In the genomic region with DNA sequence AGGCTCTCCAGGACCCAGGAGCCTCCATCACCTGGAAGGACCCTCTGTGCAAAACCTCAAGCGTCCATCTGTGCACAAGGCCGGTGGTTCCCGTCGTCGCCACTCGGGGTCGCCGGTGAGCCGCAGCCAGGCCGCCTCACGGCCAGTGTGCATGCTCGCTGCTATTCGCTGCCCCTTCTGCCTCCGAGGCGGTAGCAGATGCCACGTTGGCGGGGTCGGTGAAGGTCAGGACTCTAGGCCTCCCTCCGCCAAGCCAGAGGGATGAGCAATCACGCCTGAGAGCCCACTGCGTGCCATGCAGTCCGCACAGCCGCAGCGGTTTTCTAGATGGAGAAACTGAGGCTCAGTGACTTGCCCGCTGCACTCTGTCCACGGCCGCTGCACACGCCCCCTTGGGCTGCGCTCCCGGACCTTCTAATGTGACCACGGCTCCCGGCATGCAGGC, we compare ENCODE assay signal across 1 cellular context.
TF ChIP-seq lines count a peak whose summit lies in the region.

No MANE protein-coding gene starts in this region.

TF ChIP-seq in HepG2, 621 proteins besides CTCF, POLR2A, EP300 and RAD21 (continued from another document and continues in another):
- TF ChIP-seq ZSCAN21 (CRISPR knock-in tag; IDR thresholded peaks at IDR 0.05; ENCODE audit: borderline replicate concordance) (peak; percentile 65; the same call in 1 of the 2 replicates), ZNF878 (CRISPR knock-in tag; IDR thresholded peaks at IDR 0.05) (no peak), ZNF780A (CRISPR knock-in tag; IDR thresholded peaks at IDR 0.05) (no peak), ELF4 (CRISPR knock-in tag; IDR thresholded peaks at IDR 0.05; ENCODE audit: borderline replicate concordance) (no peak), SETDB1 (CRISPR knock-in tag; IDR thresholded peaks at IDR 0.05; ENCODE audit: borderline replicate concordance) (no peak), STAG1 (CRISPR knock-in tag; IDR thresholded peaks at IDR 0.05) (peak; percentile 95), SMAD9 (CRISPR knock-in tag; IDR thresholded peaks at IDR 0.05) (no peak), BRD4 (CRISPR knock-in tag; IDR thresholded peaks at IDR 0.05) (no peak), NR2F1 (CRISPR knock-in tag; IDR thresholded peaks at IDR 0.05) (peak in 1 of 2 experiments; percentile 41; a peak in 1 of 4 replicates), KAT7 (CRISPR knock-in tag; IDR thresholded peaks at IDR 0.05; ENCODE audit: borderline replicate concordance) (no peak; the same call in 1 of the 2 replicates), RARA (CRISPR knock-in tag; IDR thresholded peaks at IDR 0.05) (peak; percentile 31), ZNF329 (CRISPR knock-in tag; IDR thresholded peaks at IDR 0.05; ENCODE audit: low read depth) (peak; percentile 72; the same call in 1 of the 2 replicates), KDM5B (CRISPR knock-in tag; IDR thresholded peaks at IDR 0.05; ENCODE audit: borderline replicate concordance) (peak; percentile 67; the same call in 1 of the 2 replicates), MZF1 (CRISPR knock-in tag; IDR thresholded peaks at IDR 0.05; ENCODE audit: borderline replicate concordance) (no peak), YY1 (IDR thresholded peaks at IDR 0.05; ENCODE audit: insufficient read depth, insufficient replicate concordance, low read depth, low read length) (peak; percentile 63), ZNF337 (CRISPR knock-in tag; IDR thresholded peaks at IDR 0.05; ENCODE audit: borderline replicate concordance, low read depth) (no peak), SOX5 (CRISPR knock-in tag; IDR thresholded peaks at IDR 0.05; ENCODE audit: borderline replicate concordance) (no peak), ZFY (CRISPR knock-in tag; IDR thresholded peaks at IDR 0.05) (peak; percentile 75), ZNF570 (CRISPR knock-in tag; IDR thresholded peaks at IDR 0.05; ENCODE audit: borderline replicate concordance) (no peak), NFYC (CRISPR knock-in tag; IDR thresholded peaks at IDR 0.05) (no peak), TEAD3 (CRISPR knock-in tag; optimal IDR thresholded peaks at IDR 0.05; ENCODE audit: borderline replicate concordance) (peak; percentile 74), RXRA (CRISPR knock-in tag; IDR thresholded peaks at IDR 0.05) (peak; percentile 70; the same call in 1 of the 2 replicates), ZNF496 (CRISPR knock-in tag; IDR thresholded peaks at IDR 0.05; ENCODE audit: insufficient replicate concordance) (no peak), ATM (IDR thresholded peaks at IDR 0.05; ENCODE audit: borderline replicate concordance) (no peak), ZSCAN22 (CRISPR knock-in tag; IDR thresholded peaks at IDR 0.05) (no peak), YEATS4 (CRISPR knock-in tag; IDR thresholded peaks at IDR 0.05; ENCODE audit: borderline replicate concordance) (peak; percentile 49; the same call in 1 of the 2 replicates), ZNF333 (CRISPR knock-in tag; IDR thresholded peaks at IDR 0.05; ENCODE audit: borderline replicate concordance) (peak; percentile 59; the same call in 1 of the 2 replicates), ZMYM3 (CRISPR knock-in tag; IDR thresholded peaks at IDR 0.05) (peak; percentile 71; the same call in 1 of the 2 replicates), ZNF3 (CRISPR knock-in tag; IDR thresholded peaks at IDR 0.05) (no peak)
- TF ChIP-seq, protein P1, sequence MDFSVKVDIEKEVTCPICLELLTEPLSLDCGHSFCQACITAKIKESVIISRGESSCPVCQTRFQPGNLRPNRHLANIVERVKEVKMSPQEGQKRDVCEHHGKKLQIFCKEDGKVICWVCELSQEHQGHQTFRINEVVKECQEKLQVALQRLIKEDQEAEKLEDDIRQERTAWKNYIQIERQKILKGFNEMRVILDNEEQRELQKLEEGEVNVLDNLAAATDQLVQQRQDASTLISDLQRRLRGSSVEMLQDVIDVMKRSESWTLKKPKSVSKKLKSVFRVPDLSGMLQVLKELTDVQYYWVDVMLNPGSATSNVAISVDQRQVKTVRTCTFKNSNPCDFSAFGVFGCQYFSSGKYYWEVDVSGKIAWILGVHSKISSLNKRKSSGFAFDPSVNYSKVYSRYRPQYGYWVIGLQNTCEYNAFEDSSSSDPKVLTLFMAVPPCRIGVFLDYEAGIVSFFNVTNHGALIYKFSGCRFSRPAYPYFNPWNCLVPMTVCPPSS (IDR thresholded peaks at IDR 0.05): no peak
- TF ChIP-seq, protein P2, sequence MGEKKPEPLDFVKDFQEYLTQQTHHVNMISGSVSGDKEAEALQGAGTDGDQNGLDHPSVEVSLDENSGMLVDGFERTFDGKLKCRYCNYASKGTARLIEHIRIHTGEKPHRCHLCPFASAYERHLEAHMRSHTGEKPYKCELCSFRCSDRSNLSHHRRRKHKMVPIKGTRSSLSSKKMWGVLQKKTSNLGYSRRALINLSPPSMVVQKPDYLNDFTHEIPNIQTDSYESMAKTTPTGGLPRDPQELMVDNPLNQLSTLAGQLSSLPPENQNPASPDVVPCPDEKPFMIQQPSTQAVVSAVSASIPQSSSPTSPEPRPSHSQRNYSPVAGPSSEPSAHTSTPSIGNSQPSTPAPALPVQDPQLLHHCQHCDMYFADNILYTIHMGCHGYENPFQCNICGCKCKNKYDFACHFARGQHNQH (CRISPR knock-in tag; IDR thresholded peaks at IDR 0.05): peak; percentile 61; the same call in 1 of the 2 replicates
- TF ChIP-seq, protein P3, sequence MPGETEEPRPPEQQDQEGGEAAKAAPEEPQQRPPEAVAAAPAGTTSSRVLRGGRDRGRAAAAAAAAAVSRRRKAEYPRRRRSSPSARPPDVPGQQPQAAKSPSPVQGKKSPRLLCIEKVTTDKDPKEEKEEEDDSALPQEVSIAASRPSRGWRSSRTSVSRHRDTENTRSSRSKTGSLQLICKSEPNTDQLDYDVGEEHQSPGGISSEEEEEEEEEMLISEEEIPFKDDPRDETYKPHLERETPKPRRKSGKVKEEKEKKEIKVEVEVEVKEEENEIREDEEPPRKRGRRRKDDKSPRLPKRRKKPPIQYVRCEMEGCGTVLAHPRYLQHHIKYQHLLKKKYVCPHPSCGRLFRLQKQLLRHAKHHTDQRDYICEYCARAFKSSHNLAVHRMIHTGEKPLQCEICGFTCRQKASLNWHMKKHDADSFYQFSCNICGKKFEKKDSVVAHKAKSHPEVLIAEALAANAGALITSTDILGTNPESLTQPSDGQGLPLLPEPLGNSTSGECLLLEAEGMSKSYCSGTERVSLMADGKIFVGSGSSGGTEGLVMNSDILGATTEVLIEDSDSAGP (CRISPR knock-in tag; IDR thresholded peaks at IDR 0.05; ENCODE audit: borderline replicate concordance): peak; percentile 74
- TF ChIP-seq, protein P4, sequence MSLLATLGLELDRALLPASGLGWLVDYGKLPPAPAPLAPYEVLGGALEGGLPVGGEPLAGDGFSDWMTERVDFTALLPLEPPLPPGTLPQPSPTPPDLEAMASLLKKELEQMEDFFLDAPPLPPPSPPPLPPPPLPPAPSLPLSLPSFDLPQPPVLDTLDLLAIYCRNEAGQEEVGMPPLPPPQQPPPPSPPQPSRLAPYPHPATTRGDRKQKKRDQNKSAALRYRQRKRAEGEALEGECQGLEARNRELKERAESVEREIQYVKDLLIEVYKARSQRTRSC (CRISPR knock-in tag; IDR thresholded peaks at IDR 0.05; ENCODE audit: low read depth): no peak
- TF ChIP-seq, protein P5, sequence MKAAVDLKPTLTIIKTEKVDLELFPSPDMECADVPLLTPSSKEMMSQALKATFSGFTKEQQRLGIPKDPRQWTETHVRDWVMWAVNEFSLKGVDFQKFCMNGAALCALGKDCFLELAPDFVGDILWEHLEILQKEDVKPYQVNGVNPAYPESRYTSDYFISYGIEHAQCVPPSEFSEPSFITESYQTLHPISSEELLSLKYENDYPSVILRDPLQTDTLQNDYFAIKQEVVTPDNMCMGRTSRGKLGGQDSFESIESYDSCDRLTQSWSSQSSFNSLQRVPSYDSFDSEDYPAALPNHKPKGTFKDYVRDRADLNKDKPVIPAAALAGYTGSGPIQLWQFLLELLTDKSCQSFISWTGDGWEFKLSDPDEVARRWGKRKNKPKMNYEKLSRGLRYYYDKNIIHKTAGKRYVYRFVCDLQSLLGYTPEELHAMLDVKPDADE (CRISPR knock-in tag; IDR thresholded peaks at IDR 0.05): no peak
- TF ChIP-seq, protein P6, sequence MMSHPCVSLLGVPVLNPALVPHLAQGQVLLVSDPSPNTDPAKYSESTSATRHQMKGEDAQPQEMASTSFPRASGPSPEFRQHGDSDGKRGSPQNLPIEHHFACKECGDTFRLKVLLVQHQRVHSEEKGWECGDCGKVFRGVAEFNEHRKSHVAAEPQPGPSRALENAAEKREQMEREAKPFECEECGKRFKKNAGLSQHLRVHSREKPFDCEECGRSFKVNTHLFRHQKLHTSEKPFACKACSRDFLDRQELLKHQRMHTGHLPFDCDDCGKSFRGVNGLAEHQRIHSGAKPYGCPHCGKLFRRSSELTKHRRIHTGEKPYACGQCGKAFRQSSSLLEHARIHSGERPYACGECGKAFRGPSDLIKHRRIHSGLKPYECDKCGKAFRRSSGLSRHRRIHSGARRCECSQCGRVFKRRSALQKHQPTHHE (CRISPR knock-in tag; IDR thresholded peaks at IDR 0.05; ENCODE audit: borderline replicate concordance): no peak
- TF ChIP-seq, protein P7, sequence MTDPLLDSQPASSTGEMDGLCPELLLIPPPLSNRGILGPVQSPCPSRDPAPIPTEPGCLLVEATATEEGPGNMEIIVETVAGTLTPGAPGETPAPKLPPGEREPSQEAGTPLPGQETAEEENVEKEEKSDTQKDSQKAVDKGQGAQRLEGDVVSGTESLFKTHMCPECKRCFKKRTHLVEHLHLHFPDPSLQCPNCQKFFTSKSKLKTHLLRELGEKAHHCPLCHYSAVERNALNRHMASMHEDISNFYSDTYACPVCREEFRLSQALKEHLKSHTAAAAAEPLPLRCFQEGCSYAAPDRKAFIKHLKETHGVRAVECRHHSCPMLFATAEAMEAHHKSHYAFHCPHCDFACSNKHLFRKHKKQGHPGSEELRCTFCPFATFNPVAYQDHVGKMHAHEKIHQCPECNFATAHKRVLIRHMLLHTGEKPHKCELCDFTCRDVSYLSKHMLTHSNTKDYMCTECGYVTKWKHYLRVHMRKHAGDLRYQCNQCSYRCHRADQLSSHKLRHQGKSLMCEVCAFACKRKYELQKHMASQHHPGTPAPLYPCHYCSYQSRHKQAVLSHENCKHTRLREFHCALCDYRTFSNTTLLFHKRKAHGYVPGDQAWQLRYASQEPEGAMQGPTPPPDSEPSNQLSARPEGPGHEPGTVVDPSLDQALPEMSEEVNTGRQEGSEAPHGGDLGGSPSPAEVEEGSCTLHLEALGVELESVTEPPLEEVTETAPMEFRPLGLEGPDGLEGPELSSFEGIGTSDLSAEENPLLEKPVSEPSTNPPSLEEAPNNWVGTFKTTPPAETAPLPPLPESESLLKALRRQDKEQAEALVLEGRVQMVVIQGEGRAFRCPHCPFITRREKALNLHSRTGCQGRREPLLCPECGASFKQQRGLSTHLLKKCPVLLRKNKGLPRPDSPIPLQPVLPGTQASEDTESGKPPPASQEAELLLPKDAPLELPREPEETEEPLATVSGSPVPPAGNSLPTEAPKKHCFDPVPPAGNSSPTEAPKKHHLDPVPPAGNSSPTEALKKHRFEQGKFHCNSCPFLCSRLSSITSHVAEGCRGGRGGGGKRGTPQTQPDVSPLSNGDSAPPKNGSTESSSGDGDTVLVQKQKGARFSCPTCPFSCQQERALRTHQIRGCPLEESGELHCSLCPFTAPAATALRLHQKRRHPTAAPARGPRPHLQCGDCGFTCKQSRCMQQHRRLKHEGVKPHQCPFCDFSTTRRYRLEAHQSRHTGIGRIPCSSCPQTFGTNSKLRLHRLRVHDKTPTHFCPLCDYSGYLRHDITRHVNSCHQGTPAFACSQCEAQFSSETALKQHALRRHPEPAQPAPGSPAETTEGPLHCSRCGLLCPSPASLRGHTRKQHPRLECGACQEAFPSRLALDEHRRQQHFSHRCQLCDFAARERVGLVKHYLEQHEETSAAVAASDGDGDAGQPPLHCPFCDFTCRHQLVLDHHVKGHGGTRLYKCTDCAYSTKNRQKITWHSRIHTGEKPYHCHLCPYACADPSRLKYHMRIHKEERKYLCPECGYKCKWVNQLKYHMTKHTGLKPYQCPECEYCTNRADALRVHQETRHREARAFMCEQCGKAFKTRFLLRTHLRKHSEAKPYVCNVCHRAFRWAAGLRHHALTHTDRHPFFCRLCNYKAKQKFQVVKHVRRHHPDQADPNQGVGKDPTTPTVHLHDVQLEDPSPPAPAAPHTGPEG (CRISPR knock-in tag; IDR thresholded peaks at IDR 0.05): 0 out of 2 replicates have a peak, but pooled peaks have one; percentile 57
- TF ChIP-seq, protein P8, sequence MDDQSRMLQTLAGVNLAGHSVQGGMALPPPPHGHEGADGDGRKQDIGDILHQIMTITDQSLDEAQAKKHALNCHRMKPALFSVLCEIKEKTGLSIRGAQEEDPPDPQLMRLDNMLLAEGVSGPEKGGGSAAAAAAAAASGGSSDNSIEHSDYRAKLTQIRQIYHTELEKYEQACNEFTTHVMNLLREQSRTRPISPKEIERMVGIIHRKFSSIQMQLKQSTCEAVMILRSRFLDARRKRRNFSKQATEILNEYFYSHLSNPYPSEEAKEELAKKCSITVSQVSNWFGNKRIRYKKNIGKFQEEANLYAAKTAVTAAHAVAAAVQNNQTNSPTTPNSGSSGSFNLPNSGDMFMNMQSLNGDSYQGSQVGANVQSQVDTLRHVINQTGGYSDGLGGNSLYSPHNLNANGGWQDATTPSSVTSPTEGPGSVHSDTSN (CRISPR knock-in tag; IDR thresholded peaks at IDR 0.05; ENCODE audit: borderline replicate concordance): no peak
- TF ChIP-seq, protein P9, sequence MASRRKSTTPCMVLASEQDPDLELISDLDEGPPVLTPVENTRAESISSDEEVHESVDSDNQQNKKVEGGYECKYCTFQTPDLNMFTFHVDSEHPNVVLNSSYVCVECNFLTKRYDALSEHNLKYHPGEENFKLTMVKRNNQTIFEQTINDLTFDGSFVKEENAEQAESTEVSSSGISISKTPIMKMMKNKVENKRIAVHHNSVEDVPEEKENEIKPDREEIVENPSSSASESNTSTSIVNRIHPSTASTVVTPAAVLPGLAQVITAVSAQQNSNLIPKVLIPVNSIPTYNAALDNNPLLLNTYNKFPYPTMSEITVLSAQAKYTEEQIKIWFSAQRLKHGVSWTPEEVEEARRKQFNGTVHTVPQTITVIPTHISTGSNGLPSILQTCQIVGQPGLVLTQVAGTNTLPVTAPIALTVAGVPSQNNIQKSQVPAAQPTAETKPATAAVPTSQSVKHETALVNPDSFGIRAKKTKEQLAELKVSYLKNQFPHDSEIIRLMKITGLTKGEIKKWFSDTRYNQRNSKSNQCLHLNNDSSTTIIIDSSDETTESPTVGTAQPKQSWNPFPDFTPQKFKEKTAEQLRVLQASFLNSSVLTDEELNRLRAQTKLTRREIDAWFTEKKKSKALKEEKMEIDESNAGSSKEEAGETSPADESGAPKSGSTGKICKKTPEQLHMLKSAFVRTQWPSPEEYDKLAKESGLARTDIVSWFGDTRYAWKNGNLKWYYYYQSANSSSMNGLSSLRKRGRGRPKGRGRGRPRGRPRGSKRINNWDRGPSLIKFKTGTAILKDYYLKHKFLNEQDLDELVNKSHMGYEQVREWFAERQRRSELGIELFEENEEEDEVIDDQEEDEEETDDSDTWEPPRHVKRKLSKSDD (CRISPR knock-in tag; IDR thresholded peaks at IDR 0.05; ENCODE audit: low read depth): 0 out of 2 replicates have a peak, but pooled peaks have one; percentile 51
- TF ChIP-seq, protein P10, sequence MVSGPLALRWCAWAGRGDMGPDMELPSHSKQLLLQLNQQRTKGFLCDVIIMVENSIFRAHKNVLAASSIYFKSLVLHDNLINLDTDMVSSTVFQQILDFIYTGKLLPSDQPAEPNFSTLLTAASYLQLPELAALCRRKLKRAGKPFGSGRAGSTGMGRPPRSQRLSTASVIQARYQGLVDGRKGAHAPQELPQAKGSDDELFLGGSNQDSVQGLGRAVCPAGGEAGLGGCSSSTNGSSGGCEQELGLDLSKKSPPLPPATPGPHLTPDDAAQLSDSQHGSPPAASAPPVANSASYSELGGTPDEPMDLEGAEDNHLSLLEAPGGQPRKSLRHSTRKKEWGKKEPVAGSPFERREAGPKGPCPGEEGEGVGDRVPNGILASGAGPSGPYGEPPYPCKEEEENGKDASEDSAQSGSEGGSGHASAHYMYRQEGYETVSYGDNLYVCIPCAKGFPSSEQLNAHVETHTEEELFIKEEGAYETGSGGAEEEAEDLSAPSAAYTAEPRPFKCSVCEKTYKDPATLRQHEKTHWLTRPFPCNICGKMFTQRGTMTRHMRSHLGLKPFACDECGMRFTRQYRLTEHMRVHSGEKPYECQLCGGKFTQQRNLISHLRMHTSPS (CRISPR knock-in tag; IDR thresholded peaks at IDR 0.05; ENCODE audit: low read depth): peak; percentile 78; the same call in 1 of the 2 replicates
